26 cellular contexts compared by ENCODE assay signal in the genomic region with DNA sequence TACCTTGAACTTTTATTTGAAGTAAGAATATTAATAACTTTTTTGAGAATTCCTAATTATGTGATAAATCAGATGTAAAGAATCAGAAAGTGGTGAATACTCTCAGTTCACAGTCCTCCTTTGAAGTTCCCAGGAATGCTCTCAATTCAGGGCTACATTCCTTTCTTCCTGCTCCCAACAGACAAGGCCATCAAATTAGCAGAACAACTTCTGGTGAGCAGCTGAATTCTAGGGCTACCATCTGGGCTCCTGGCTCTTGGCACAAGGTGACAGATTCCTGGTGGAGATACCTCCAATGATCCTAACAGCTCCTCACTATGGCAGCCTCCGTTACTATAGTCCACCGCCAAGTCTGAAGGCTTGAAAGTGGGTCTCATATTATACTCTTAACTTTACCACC. TPM values are rescaled to one million over a fixed set of nuclear protein-coding genes. Genes with fewer than 3 reads are reported as not detected.
"Had no signal": no experiment of that assay in that cellular context is flagged by ENCODE, and none has a peak within 500 bp of the region (broad histone marks: within the 10 kb centered on the region; RNA-seq: fewer than 3 reads in every experiment).

No MANE protein-coding gene starts in this region.

- H3K4me1 ChIP-seq: esophagus muscularis mucosa, gastrocnemius medialis, neural progenitor cell, parathyroid adenoma, psoas muscle, right lobe of liver, spleen, testis, tibial nerve had no signal

- H3K9me3 ChIP-seq: esophagus muscularis mucosa, gastrocnemius medialis, psoas muscle, right lobe of liver, spleen, testis, tibial nerve had no signal

- H3K27ac ChIP-seq: epithelial cell of prostate, esophagus muscularis mucosa, gastrocnemius medialis, heart right ventricle, neural progenitor cell, parathyroid adenoma, psoas muscle, right lobe of liver, spleen, testis, tibial nerve had no signal

- H3K36me3 ChIP-seq: esophagus muscularis mucosa, gastrocnemius medialis, heart right ventricle, neural progenitor cell, right lobe of liver, spleen, tibial nerve had no signal

- H3K9ac ChIP-seq: neural progenitor cell, parathyroid adenoma had no signal

- DNase-seq: effector memory CD4-positive, alpha-beta T cell; gastrocnemius medialis; heart right ventricle; hypothalamus; left colon; mammary epithelial cell; natural killer cell; occipital lobe; psoas muscle; retina; right lobe of liver; spleen; stimulated activated CD4-positive, alpha-beta T cell treated with anti-CD3 and anti-CD28 coated beads, Interleukin-15, amount 100 ng/mL, for 24 hours; stimulated activated CD4-positive, alpha-beta T cell treated with anti-CD3 and anti-CD28 coated beads, Interleukin-1b, Interleukin-23, amount 100 ng/mL, for 48 hours; stimulated activated CD4-positive, alpha-beta T cell treated with anti-CD3 and anti-CD28 coated beads, Interleukin-4, amount 100 ng/mL, for 24 hours; stimulated activated naive CD8-positive, alpha-beta T cell treated with anti-CD3 and anti-CD28 coated beads, Interleukin-15, amount 100 ng/mL, for 72 hours; testis had no signal

- H3K27me3 ChIP-seq: esophagus muscularis mucosa, gastrocnemius medialis, neural progenitor cell, right lobe of liver, testis, tibial nerve had no signal

- H3K4me2 ChIP-seq: neural progenitor cell had no signal

- H2AFZ ChIP-seq: neural progenitor cell, parathyroid adenoma had no signal

- H3K4me3 ChIP-seq: esophagus muscularis mucosa, gastrocnemius medialis, heart right ventricle, neural progenitor cell, psoas muscle, right lobe of liver, spleen, testis, tibial nerve had no signal

- H3K79me2 ChIP-seq: parathyroid adenoma had no signal

RNA-seq across cellular contexts. Expression of a gene that starts 48.6 kb away (rescaled TPM):
- total RNA-seq: esophagus muscularis mucosa, kidney epithelial cell, left colon, mucosa of gallbladder, natural killer cell, right lobe of liver, skeletal muscle tissue, spleen, subcutaneous adipose tissue, tibial nerve had no signal
- polyA plus RNA-seq: heart right ventricle, mammary epithelial cell, spleen had no signal
